18 cellular contexts compared by ENCODE assay signal in the genomic region with DNA sequence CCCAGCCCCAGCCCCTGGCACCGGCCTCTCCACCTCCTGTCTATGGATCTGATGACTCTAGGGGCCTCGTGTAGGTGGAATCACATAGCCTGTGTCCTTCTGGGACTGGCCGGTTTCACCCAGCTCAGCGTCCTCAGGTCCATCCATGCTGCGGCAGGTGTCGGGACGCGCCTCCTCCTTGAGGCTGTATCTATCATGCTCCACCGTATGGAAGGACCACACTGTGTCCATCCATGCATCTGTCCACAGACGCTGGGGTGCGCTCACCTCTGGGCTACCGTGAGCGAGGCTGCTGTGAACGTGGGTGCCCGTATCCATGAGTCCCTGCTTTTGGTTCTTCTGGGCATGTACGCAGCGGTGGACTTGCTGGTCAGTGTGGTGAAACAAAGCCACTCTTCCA.
DNase-seq lines count a peak whose midpoint lies in the region; ATAC-seq, FAIRE-seq and TF ChIP-seq lines count a peak whose summit lies in the region.
"Had no signal": no experiment of that assay in that cellular context is flagged by ENCODE, and none has a peak within 500 bp of the region (broad histone marks: within the 10 kb centered on the region; RNA-seq: fewer than 3 reads in every experiment).

No MANE protein-coding gene starts in this region.

- no peaks in the 10 kb centered on the region for H3K36me3 ChIP-seq in right atrium auricular region
- no peaks in the 10 kb centered on the region for H3K36me3 ChIP-seq in kidney (ENCODE audit: control insufficient read depth in 1 of 2, insufficient read depth in 2 of 2, low read length in 2 of 2)

- H3K9me3 ChIP-seq in right atrium auricular region (no peaks in the 10 kb centered on the region), kidney (ENCODE audit: control insufficient read depth in 1 of 2, low read length in 2 of 2) (no peaks in the 10 kb centered on the region)
- H3K9me3 ChIP-seq: heart left ventricle, upper lobe of left lung had no signal

- H3K9me3 Mint-ChIP-seq in stimulated activated naive B cell treated with anti-CD40 and anti-IgM and Interleukin-4, amounts not matched to agents 10 μg/mL and 1 μg/mL and 100 μg/mL, for 72 hours: no peaks in the 10 kb centered on the region
- H3K9me3 Mint-ChIP-seq: activated T-cell treated with anti-CD3 and anti-CD28 coated beads, Interleukin-2, amount 50 U/mL, for 4 hours; CD8-positive, alpha-beta memory T cell; IgD-negative memory B cell had no signal

- H3K27me3 ChIP-seq in right atrium auricular region: no peaks in the 10 kb centered on the region
- H3K27me3 ChIP-seq: heart left ventricle, upper lobe of left lung had no signal

- H3K4me3 ChIP-seq in right atrium auricular region (no peak overlapping the region), kidney (ENCODE audit: low read length in 2 of 2) (no peak overlapping the region)
- H3K4me3 ChIP-seq: heart left ventricle, upper lobe of left lung had no signal

- POLR2A ChIA-PET in RWPE1 (lab: Yijun Ruan, JAX; ENCODE audit: low non-redundant PET): no interaction called here

- peaks cover 12 to 26% of the 10 kb centered on the region in 2 donors for H3K4me1 Mint-ChIP-seq in stimulated activated naive B cell treated with anti-CD40 and anti-IgM and Interleukin-4, amounts not matched to agents 10 μg/mL and 1 μg/mL and 100 μg/mL, for 72 hours

- H3K27me3 Mint-ChIP-seq in stimulated activated naive B cell treated with anti-CD40 and anti-IgM and Interleukin-4, amounts not matched to agents 10 μg/mL and 1 μg/mL and 100 μg/mL, for 72 hours: no peaks in the 10 kb centered on the region
- H3K27me3 Mint-ChIP-seq: CD8-positive, alpha-beta memory T cell; IgD-negative memory B cell had no signal

- no peak overlapping the region for H3K9ac ChIP-seq in kidney (ENCODE audit: low read length in 2 of 2)

- no peak overlapping the region for H3K27ac ChIP-seq in right atrium auricular region
- H3K27ac ChIP-seq in RWPE1: peak overlapping the region; percentile 40
- no peak overlapping the region for H3K27ac ChIP-seq in kidney (ENCODE audit: low read depth in 2 of 2, low read length in 2 of 2)
- H3K27ac ChIP-seq: epithelial cell of prostate had no signal

- no peak for TF ChIP-seq CTCF in right atrium auricular region (IDR thresholded peaks at IDR 0.05)
- TF ChIP-seq CTCF in RWPE1 (conservative IDR thresholded peaks at IDR 0.05; ENCODE audit: low read depth): no peak
- no peak for TF ChIP-seq CTCF in kidney (IDR thresholded peaks at IDR 0.05; ENCODE audit: borderline replicate concordance, extremely low read depth, insufficient read depth)

- DNase-seq in Right ventricle myocardium inferior (ENCODE audit: missing footprints) (peak; percentile 65), right atrium auricular region (ENCODE audit: low spot score) (no peak), RWPE1 (ENCODE audit: low spot score) (no peak), kidney (peak; percentile 51), kidney glomerular epithelial cell (lab: John Stamatoyannopoulos, UW) (no peak), NCI-H526 (lab: John Stamatoyannopoulos, UW) (no peak)
- no peak for DNase-seq in stimulated activated naive B cell treated with anti-CD40 and anti-IgM and Interleukin-4, amounts not matched to agents 10 μg/mL and 1 μg/mL and 100 μg/mL, for 72 hours
- DNase-seq: activated naive CD4-positive, alpha-beta T cell treated with anti-CD3 and anti-CD28 coated beads, Interleukin-2, amount 50 U/mL, for 16 hours; activated T-cell treated with anti-CD3 and anti-CD28 coated beads, Interleukin-2, amount 50 U/mL, for 4 hours had no signal

- no peak overlapping the region for H3K4me3 Mint-ChIP-seq in stimulated activated naive B cell treated with anti-CD40 and anti-IgM and Interleukin-4, amounts not matched to agents 10 μg/mL and 1 μg/mL and 100 μg/mL, for 72 hours
- H3K4me3 Mint-ChIP-seq: activated CD8-positive, alpha-beta T cell treated with anti-CD3 and anti-CD28 coated beads, Interleukin-2, amount 10 ng/mL, durations not matched to agents 7 days and 5 days; activated T-cell treated with anti-CD3 and anti-CD28 coated beads, Interleukin-2, amount 50 U/mL, for 4 hours; IgD-negative memory B cell had no signal

- peaks cover 26 to 49% of the 10 kb centered on the region in 2 donors for H3K36me3 Mint-ChIP-seq in stimulated activated naive B cell treated with anti-CD40 and anti-IgM and Interleukin-4, amounts not matched to agents 10 μg/mL and 1 μg/mL and 100 μg/mL, for 72 hours

- peak overlapping the region; percentile 57 for H3K27ac Mint-ChIP-seq in stimulated activated naive B cell treated with anti-CD40 and anti-IgM and Interleukin-4, amounts not matched to agents 10 μg/mL and 1 μg/mL and 100 μg/mL, for 72 hours
- H3K27ac Mint-ChIP-seq: activated CD8-positive, alpha-beta T cell treated with anti-CD3 and anti-CD28 coated beads, Interleukin-2, amount 10 ng/mL, durations not matched to agents 7 days and 5 days had no signal

- intact Hi-C loops in Right ventricle myocardium inferior (cut with DNase I) (no loop called here), kidney (cut with DNase I) (no loop called here)

- ATAC-seq in Right ventricle myocardium inferior: no peak
- ATAC-seq in stimulated activated naive B cell treated with anti-CD40 and anti-IgM and Interleukin-4, amounts not matched to agents 10 μg/mL and 1 μg/mL and 100 μg/mL, for 72 hours (replicated peaks): no peak
- no peak for ATAC-seq in GM18861 (IDR thresholded peaks at IDR 0.05; ENCODE audit: unreplicated experiment)
- ATAC-seq: activated CD8-positive, alpha-beta T cell treated with anti-CD3 and anti-CD28 coated beads, Interleukin-2, amount 10 ng/mL, durations not matched to agents 7 days and 5 days; HCT116 had no signal

- H3K4me1 ChIP-seq in right atrium auricular region: peaks cover 0 to 10% of the 10 kb centered on the region in 2 donors
- peaks cover 0 to 2% of the 10 kb centered on the region in 2 donors for H3K4me1 ChIP-seq in kidney (ENCODE audit: control insufficient read depth in 1 of 2, insufficient read depth in 1 of 2, low read depth in 1 of 2, low read length in 2 of 2)

- CTCF ChIA-PET in RWPE1 (lab: Yijun Ruan, JAX): no interaction called here

- no peak for FAIRE-seq in kidney (lab: Jason Lieb, UNC)
- FAIRE-seq: RCC 7860 had no signal

Comparison
In these comparisons a context has a peak if more than half of its experiments do, and no peak if none do; other contexts are left out.
1. DNase-seq: peak in Right ventricle myocardium inferior (single experiment) and kidney (single experiment); none in right atrium auricular region (single experiment), RWPE1 (single experiment), stimulated activated naive B cell treated with anti-CD40 and anti-IgM and Interleukin-4, amounts not matched to agents 10 μg/mL and 1 μg/mL and 100 μg/mL, for 72 hours (single experiment), kidney glomerular epithelial cell (single experiment) and NCI-H526 (0 of 2).